ENCODE assay signal across 8 cellular contexts in genomic region chr17:45222273-45222993, GRCh38. TPM values are rescaled to one million over a fixed set of nuclear protein-coding genes. Genes with fewer than 3 reads are reported as not detected.
DNase-seq lines count a peak whose midpoint lies in the region; TF ChIP-seq lines count a peak whose summit lies in the region.

No MANE protein-coding gene starts in this region.

- H3K4me1 Mint-ChIP-seq in activated naive CD4-positive, alpha-beta T cell treated with anti-CD3 and anti-CD28 coated beads for 36 hours (ENCODE audit: low read depth), result peaks cover 45% of the 10 kb centered on the region

- H3K27me3 ChIP-seq in A673 (replicated peaks; ENCODE audit: insufficient read depth, low read depth, low read length, poor library complexity) (peaks cover 4% of the 10 kb centered on the region), HUES64 (ENCODE audit: insufficient read depth, low read length) (peaks cover 50% of the 10 kb centered on the region), adrenal gland (no peaks in the 10 kb centered on the region)

- H3K27ac Mint-ChIP-seq in activated naive CD4-positive, alpha-beta T cell treated with anti-CD3 and anti-CD28 coated beads for 36 hours, result peak overlapping the region; percentile 100

- H3K4me1 ChIP-seq in A673 (ENCODE audit: insufficient read depth, low read length, poor library complexity, severe bottlenecking) (peaks cover 4% of the 10 kb centered on the region), HUES64 (ENCODE audit: insufficient read depth, low read length) (peaks cover 5% of the 10 kb centered on the region; the same call in 1 of the 2 replicates), adrenal gland (replicated peaks in 1 of 2) (peaks cover 0 to 8% of the 10 kb centered on the region in 2 donors)

- WGBS in HUES64, result 3% methylated on average over 35 of the region's 37 CpGs
- WGBS in adrenal gland, 4 donors, result 21 to 38% (median 31%) methylated on average over 17 to 37 of the region's 37 CpGs

- POLR2A ChIA-PET in A673 (lab: Charles Lee; ENCODE audit: low non-redundant PET), result no interaction called here

- DNase-seq in A673 (ENCODE audit: low spot score) (no peak), nucleus accumbens (lab: John Stamatoyannopoulos, UW) (no peak), adrenal gland (no peak), NCI-H774 (lab: John Stamatoyannopoulos, UW) (no peak)
- peak; percentile 78 for DNase-seq in activated naive CD4-positive, alpha-beta T cell treated with anti-CD3 and anti-CD28 coated beads for 36 hours
- peak; percentile 82 for DNase-seq in stimulated activated CD8-positive, alpha-beta memory T cell treated with anti-CD3 and anti-CD28 coated beads, Interleukin-4, amount 100 ng/mL, for 48 hours

- H3K36me3 Mint-ChIP-seq in activated naive CD4-positive, alpha-beta T cell treated with anti-CD3 and anti-CD28 coated beads for 36 hours (ENCODE audit: low read depth), result peaks cover 54% of the 10 kb centered on the region

- H3K27ac ChIP-seq in A673 (ENCODE audit: low read depth, low read length, poor library complexity, severe bottlenecking) (no peak overlapping the region), HUES64 (ENCODE audit: low read depth, low read length) (no peak overlapping the region), adrenal gland (peak overlapping the region in 1 of 5 donors; percentile 44)

- BruUV-seq in A673 (replicated peaks; lab: Mats Ljungman, UMichigan), result no TSS peak

- no peaks in the 10 kb centered on the region for H3K9me3 Mint-ChIP-seq in activated naive CD4-positive, alpha-beta T cell treated with anti-CD3 and anti-CD28 coated beads for 36 hours

- peak overlapping the region; percentile 100 for H3K4me3 Mint-ChIP-seq in activated naive CD4-positive, alpha-beta T cell treated with anti-CD3 and anti-CD28 coated beads for 36 hours

- CTCF ChIA-PET in A673 (lab: Charles Lee), result no interaction called here
- CTCF ChIA-PET in activated naive CD4-positive, alpha-beta T cell treated with anti-CD3 and anti-CD28 coated beads for 36 hours (lab: Charles Lee), result interaction anchor here (0.6 to 15.6 kb wide), 5 partner anchors 11 to 163 kb away, joined by 3 to 412 read pairs (median 4); no protein-coding TSS in a partner anchor

- peak overlapping the region; percentile 47 for H3K4me3 ChIP-seq in A673 (ENCODE audit: low read depth, low read length, poor library complexity, severe bottlenecking)
- peak overlapping the region; percentile 61 for H3K4me3 ChIP-seq in HUES64 (ENCODE audit: low read length)
- H3K4me3 ChIP-seq in iPS-18c (ENCODE audit: insufficient read depth, low read depth, low read length), result peak overlapping the region; percentile 53
- peak overlapping the region in 1 of 4 donors; percentile 79 for H3K4me3 ChIP-seq in adrenal gland

- TF ChIP-seq POLR2A in adrenal gland (IDR thresholded peaks at IDR 0.05), result no peak

- H3K27me3 Mint-ChIP-seq in activated naive CD4-positive, alpha-beta T cell treated with anti-CD3 and anti-CD28 coated beads for 36 hours (ENCODE audit: low read depth), result no peaks in the 10 kb centered on the region

- intact Hi-C loops in A673 (cut with micrococcal nuclease; ENCODE audit: unreplicated experiment) (no loop called here), adrenal gland (cut with DNase I) (loop anchor here in 1 of 2 donors (5.0 to 10.0 kb wide), 2 partner anchors 165 to 612 kb away; no protein-coding TSS in a partner anchor)
- intact Hi-C loops in activated naive CD4-positive, alpha-beta T cell treated with anti-CD3 and anti-CD28 coated beads for 36 hours (cut with micrococcal nuclease), result loop anchor here (10.0 kb wide), 1 partner anchor 1008 kb away; the partner anchor contains the start of gene UBTF

- H3K36me3 ChIP-seq in A673 (ENCODE audit: insufficient read depth, low read length, poor library complexity, severe bottlenecking), result no peaks in the 10 kb centered on the region
- no peaks in the 10 kb centered on the region for H3K36me3 ChIP-seq in HUES64 (ENCODE audit: insufficient read depth, low read length)
- H3K36me3 ChIP-seq in adrenal gland (replicated peaks in 1 of 2), result no peaks in the 10 kb centered on the region

- TF ChIP-seq CTCF in A673 (conservative IDR thresholded peaks at IDR 0.05; ENCODE audit: low read depth, low read length), result no peak
- no peak for TF ChIP-seq CTCF in adrenal gland (IDR thresholded peaks at IDR 0.05)

- no peak overlapping the region for H3K9ac ChIP-seq in HUES64 (ENCODE audit: low read depth, low read length)

- H3K9me3 ChIP-seq in A673 (ENCODE audit: low read depth, low read length, poor library complexity, severe bottlenecking), result no peaks in the 10 kb centered on the region
- H3K9me3 ChIP-seq in HUES64 (ENCODE audit: insufficient read depth, low read depth, low read length), result no peaks in the 10 kb centered on the region
- H3K9me3 ChIP-seq in iPS-18c (ENCODE audit: control insufficient read depth, insufficient read depth, low read length), result no peaks in the 10 kb centered on the region
- no peaks in the 10 kb centered on the region for H3K9me3 ChIP-seq in adrenal gland (replicated peaks in 1 of 3)

RNA-seq across cellular contexts. Expression of gene FMNL1, which starts 0.7 kb away (rescaled TPM):
- total RNA-seq in A673 (2021), result 1.0 and 1.4 TPM in 2 replicates
- 4.1 TPM for polyA plus RNA-seq in HUES64 (2013, experiment 1 of 2)
- 3.2 TPM for polyA plus RNA-seq in HUES64 (2013, experiment 2 of 2)
- 100 to 1,000 TPM; 228 to 242 TPM for total RNA-seq in activated naive CD4-positive, alpha-beta T cell treated with anti-CD3 and anti-CD28 coated beads for 36 hours
- 10 to 100 TPM in 6 of 8 donors, 1 to 10 TPM in 2; 6.7 to 20.3 (median 15.3) TPM for total RNA-seq in adrenal gland
- polyA plus RNA-seq in adrenal gland, result 10 to 100 TPM in 2 of 3 donors, 1 to 10 TPM in 1; 3.6 to 31.9 (median 13.7) TPM

RNA-seq across cellular contexts. Expression of gene SPATA32, which starts 39.5 kb away (rescaled TPM):
- total RNA-seq in A673 (2021) (0.22 TPM in 1 of 2 replicates, not detected in the other), adrenal gland (under 1 TPM in 1 of 8 donors, not detected in 7; 0.11 TPM)
- polyA plus RNA-seq in HUES64 (2013, experiment 1 of 2), result not detected
- not detected for polyA plus RNA-seq in HUES64 (2013, experiment 2 of 2)
- total RNA-seq in activated naive CD4-positive, alpha-beta T cell treated with anti-CD3 and anti-CD28 coated beads for 36 hours, result under 1 TPM in 1 of 2 experiments, not detected in 1; 0.12 TPM
- polyA plus RNA-seq in adrenal gland, result not detected

Comparison
In these comparisons a context has a peak if more than half of its experiments do, and no peak if none do; other contexts are left out.
1. DNase-seq: peak in activated naive CD4-positive, alpha-beta T cell treated with anti-CD3 and anti-CD28 coated beads for 36 hours (single experiment) and stimulated activated CD8-positive, alpha-beta memory T cell treated with anti-CD3 and anti-CD28 coated beads, Interleukin-4, amount 100 ng/mL, for 48 hours (single experiment); none in A673 (single experiment), nucleus accumbens (0 of 56), adrenal gland (0 of 7) and NCI-H774 (single experiment).
2. RNA of gene FMNL1, which starts 0.7 kb away (total RNA-seq): 228 to 242 TPM in activated naive CD4-positive, alpha-beta T cell treated with anti-CD3 and anti-CD28 coated beads for 36 hours; 6.7 to 20.3 TPM in adrenal gland and 1.0 to 1.4 TPM in A673; every median in the first group is over 10 times any median in the second.